ENCODE assay signal across 1 cellular context in genomic region chr1:22039594-22040347, GRCh38.
TF ChIP-seq lines count a peak whose summit lies in the region.

No MANE protein-coding gene starts in this region.

TF ChIP-seq in K562, 482 proteins besides CTCF, POLR2A, EP300 and RAD21 (continued from another document and continues in another):
- TF ChIP-seq ZNF282 (CRISPR knock-in tag; IDR thresholded peaks at IDR 0.05) (no peak), ZNF766 (CRISPR knock-in tag; conservative IDR thresholded peaks at IDR 0.05) (peak; percentile 79; the same call in 1 of the 2 replicates), SMAD3 (CRISPR knock-in tag; conservative IDR thresholded peaks at IDR 0.05) (0 out of 2 replicates have a peak, but pooled peaks have one; percentile 37), ZNF695 (CRISPR knock-in tag; IDR thresholded peaks at IDR 0.05) (0 out of 2 replicates have a peak, but pooled peaks have one; percentile 16), JUNB (CRISPR knock-in tag; conservative IDR thresholded peaks at IDR 0.05) (no peak), SP2 (IDR thresholded peaks at IDR 0.05; ENCODE audit: extremely low read depth, low read depth, low read length, poor library complexity, severe bottlenecking) (no peak), ZEB2 (IDR thresholded peaks at IDR 0.05) (0 out of 2 replicates have a peak, but pooled peaks have one; percentile 38), SMARCA5 (IDR thresholded peaks at IDR 0.05) (peak; percentile 79; the same call in 1 of the 2 replicates), MXI1 (IDR thresholded peaks at IDR 0.05; ENCODE audit: low read depth, low read length) (no peak), ZNF239 (CRISPR knock-in tag; IDR thresholded peaks at IDR 0.05) (0 out of 2 replicates have a peak, but pooled peaks have one; percentile 12), ZBTB26 (CRISPR knock-in tag; IDR thresholded peaks at IDR 0.05) (no peak), ZNF518B (CRISPR knock-in tag; IDR thresholded peaks at IDR 0.05) (no peak), ATF7 (IDR thresholded peaks at IDR 0.05) (peak; percentile 34; the same call in 1 of the 2 replicates), U2AF1 (optimal IDR thresholded peaks at IDR 0.05; ENCODE audit: low read depth, low read length) (no peak), KLF16 (IDR thresholded peaks at IDR 0.05) (no peak), MAFG (tag; conservative IDR thresholded peaks at IDR 0.05) (no peak), MYC (IDR thresholded peaks at IDR 0.05; ENCODE audit: low read depth, low read length) (no peak), MYC (CRISPR knock-in tag; IDR thresholded peaks at IDR 0.05; ENCODE audit: borderline replicate concordance, low read depth) (0 out of 2 replicates have a peak, but pooled peaks have one; percentile 23), MTA3 (IDR thresholded peaks at IDR 0.05; ENCODE audit: borderline replicate concordance) (peak; percentile 75; the same call in 1 of the 2 replicates), ADNP (tag; IDR thresholded peaks at IDR 0.05) (no peak), CTBP1 (IDR thresholded peaks at IDR 0.05; ENCODE audit: borderline replicate concordance) (peak; percentile 95), EGR1 (conservative IDR thresholded peaks at IDR 0.05) (no peak), ZNF79 (CRISPR knock-in tag; IDR thresholded peaks at IDR 0.05; ENCODE audit: low read depth) (no peak), ZKSCAN3 (CRISPR knock-in tag; IDR thresholded peaks at IDR 0.05) (no peak), POLR3G (IDR thresholded peaks at IDR 0.05; ENCODE audit: extremely low read depth, insufficient read length, insufficient replicate concordance) (no peak), SMARCC2 (IDR thresholded peaks at IDR 0.05; ENCODE audit: low read depth) (no peak), ILF3 (IDR thresholded peaks at IDR 0.05; ENCODE audit: borderline replicate concordance) (no peak), TBP (optimal IDR thresholded peaks at IDR 0.05; ENCODE audit: low read depth, low read length) (peak; percentile 42), BRD9 (IDR thresholded peaks at IDR 0.05; ENCODE audit: low read depth, partially characterized antibody) (no peak), RCOR1 (IDR thresholded peaks at IDR 0.05; ENCODE audit: borderline replicate concordance in 1 of 2, low read depth in 2 of 2, low read length in 2 of 2) (peak in 1 of 2 experiments; percentile 76; a peak in 2 of 4 replicates), KAT7 (CRISPR knock-in tag; IDR thresholded peaks at IDR 0.05; ENCODE audit: borderline replicate concordance) (no peak), TAF9B (IDR thresholded peaks at IDR 0.05; ENCODE audit: partially characterized antibody) (no peak), NFE2L1 (tag; IDR thresholded peaks at IDR 0.05; ENCODE audit: borderline replicate concordance, low read depth) (no peak), NRF1 (conservative IDR thresholded peaks at IDR 0.05 in 1 of 2, IDR thresholded peaks at IDR 0.05 in 1 of 2) (peak; percentile 66 to 76), THAP7 (CRISPR knock-in tag; IDR thresholded peaks at IDR 0.05) (no peak), ARID1B (IDR thresholded peaks at IDR 0.05) (peak; percentile 38), CBX3 (IDR thresholded peaks at IDR 0.05; ENCODE audit: borderline replicate concordance in 1 of 2, low read length in 2 of 2) (peak in 1 of 2 experiments; percentile 9; a peak in 1 of 3 replicates), RBFOX2 (IDR thresholded peaks at IDR 0.05; ENCODE audit: low read depth, low read length) (0 out of 2 replicates have a peak, but pooled peaks have one; percentile 23), FOXP1 (CRISPR knock-in tag; IDR thresholded peaks at IDR 0.05) (no peak), PURB (CRISPR knock-in tag; IDR thresholded peaks at IDR 0.05; ENCODE audit: low read depth) (no peak), JUND (IDR thresholded peaks at IDR 0.05; ENCODE audit: borderline replicate concordance, low read depth, low read length) (0 out of 2 replicates have a peak, but pooled peaks have one; percentile 32), JUND (tag; IDR thresholded peaks at IDR 0.05; ENCODE audit: borderline replicate concordance, low read depth, low read length) (no peak; the same call in 2 of the 3 replicates), ELK3 (CRISPR knock-in tag; IDR thresholded peaks at IDR 0.05) (no peak), TFAP4 (CRISPR knock-in tag; IDR thresholded peaks at IDR 0.05; ENCODE audit: borderline replicate concordance) (0 out of 2 replicates have a peak, but pooled peaks have one; percentile 39), U2AF2 (optimal IDR thresholded peaks at IDR 0.05; ENCODE audit: low read depth, low read length) (no peak), ZHX1 (conservative IDR thresholded peaks at IDR 0.05; ENCODE audit: low read length) (no peak), RNF2 (IDR thresholded peaks at IDR 0.05) (peak; percentile 73; the same call in 1 of the 2 replicates)
- TF ChIP-seq, protein P1, sequence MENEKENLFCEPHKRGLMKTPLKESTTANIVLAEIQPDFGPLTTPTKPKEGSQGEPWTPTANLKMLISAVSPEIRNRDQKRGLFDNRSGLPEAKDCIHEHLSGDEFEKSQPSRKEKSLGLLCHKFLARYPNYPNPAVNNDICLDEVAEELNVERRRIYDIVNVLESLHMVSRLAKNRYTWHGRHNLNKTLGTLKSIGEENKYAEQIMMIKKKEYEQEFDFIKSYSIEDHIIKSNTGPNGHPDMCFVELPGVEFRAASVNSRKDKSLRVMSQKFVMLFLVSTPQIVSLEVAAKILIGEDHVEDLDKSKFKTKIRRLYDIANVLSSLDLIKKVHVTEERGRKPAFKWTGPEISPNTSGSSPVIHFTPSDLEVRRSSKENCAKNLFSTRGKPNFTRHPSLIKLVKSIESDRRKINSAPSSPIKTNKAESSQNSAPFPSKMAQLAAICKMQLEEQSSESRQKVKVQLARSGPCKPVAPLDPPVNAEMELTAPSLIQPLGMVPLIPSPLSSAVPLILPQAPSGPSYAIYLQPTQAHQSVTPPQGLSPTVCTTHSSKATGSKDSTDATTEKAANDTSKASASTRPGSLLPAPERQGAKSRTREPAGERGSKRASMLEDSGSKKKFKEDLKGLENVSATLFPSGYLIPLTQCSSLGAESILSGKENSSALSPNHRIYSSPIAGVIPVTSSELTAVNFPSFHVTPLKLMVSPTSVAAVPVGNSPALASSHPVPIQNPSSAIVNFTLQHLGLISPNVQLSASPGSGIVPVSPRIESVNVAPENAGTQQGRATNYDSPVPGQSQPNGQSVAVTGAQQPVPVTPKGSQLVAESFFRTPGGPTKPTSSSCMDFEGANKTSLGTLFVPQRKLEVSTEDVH (IDR thresholded peaks at IDR 0.05; ENCODE audit: low read depth, partially characterized antibody): no peak
- TF ChIP-seq, protein P2, sequence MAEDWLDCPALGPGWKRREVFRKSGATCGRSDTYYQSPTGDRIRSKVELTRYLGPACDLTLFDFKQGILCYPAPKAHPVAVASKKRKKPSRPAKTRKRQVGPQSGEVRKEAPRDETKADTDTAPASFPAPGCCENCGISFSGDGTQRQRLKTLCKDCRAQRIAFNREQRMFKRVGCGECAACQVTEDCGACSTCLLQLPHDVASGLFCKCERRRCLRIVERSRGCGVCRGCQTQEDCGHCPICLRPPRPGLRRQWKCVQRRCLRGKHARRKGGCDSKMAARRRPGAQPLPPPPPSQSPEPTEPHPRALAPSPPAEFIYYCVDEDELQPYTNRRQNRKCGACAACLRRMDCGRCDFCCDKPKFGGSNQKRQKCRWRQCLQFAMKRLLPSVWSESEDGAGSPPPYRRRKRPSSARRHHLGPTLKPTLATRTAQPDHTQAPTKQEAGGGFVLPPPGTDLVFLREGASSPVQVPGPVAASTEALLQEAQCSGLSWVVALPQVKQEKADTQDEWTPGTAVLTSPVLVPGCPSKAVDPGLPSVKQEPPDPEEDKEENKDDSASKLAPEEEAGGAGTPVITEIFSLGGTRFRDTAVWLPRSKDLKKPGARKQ (CRISPR knock-in tag; IDR thresholded peaks at IDR 0.05): no peak
- TF ChIP-seq, protein P3, sequence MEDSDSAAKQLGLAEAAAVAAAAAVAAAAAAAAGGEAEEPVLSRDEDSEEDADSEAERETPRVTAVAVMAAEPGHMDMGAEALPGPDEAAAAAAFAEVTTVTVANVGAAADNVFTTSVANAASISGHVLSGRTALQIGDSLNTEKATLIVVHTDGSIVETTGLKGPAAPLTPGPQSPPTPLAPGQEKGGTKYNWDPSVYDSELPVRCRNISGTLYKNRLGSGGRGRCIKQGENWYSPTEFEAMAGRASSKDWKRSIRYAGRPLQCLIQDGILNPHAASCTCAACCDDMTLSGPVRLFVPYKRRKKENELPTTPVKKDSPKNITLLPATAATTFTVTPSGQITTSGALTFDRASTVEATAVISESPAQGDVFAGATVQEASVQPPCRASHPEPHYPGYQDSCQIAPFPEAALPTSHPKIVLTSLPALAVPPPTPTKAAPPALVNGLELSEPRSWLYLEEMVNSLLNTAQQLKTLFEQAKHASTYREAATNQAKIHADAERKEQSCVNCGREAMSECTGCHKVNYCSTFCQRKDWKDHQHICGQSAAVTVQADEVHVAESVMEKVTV (CRISPR knock-in tag; IDR thresholded peaks at IDR 0.05): no peak
